In genomic region chr21:45893166-45894106, GRCh38 we compare ENCODE assay signal across 20 cellular contexts.
A peak's percentile ranks its signal among the peaks of the same experiment; 100 is the strongest.
DNase-seq lines count a peak whose midpoint lies in the region; ATAC-seq and TF ChIP-seq lines count a peak whose summit lies in the region.
"Had no signal": no experiment of that assay in that cellular context is flagged by ENCODE, and none has a peak within 500 bp of the region (broad histone marks: within the 10 kb centered on the region; RNA-seq: fewer than 3 reads in every experiment).

No MANE protein-coding gene starts in this region.

- POLR2A ChIA-PET in RWPE1 (lab: Yijun Ruan, JAX; ENCODE audit: low non-redundant PET), result interaction anchor here (0.6 kb wide), 1 partner anchor 237 kb away, joined by 4 read pairs; no protein-coding TSS in a partner anchor

- no peaks in the 10 kb centered on the region for H3K36me3 Mint-ChIP-seq in glutamatergic neuron (ENCODE audit: unreplicated experiment)
- H3K36me3 Mint-ChIP-seq: activated naive CD4-positive, alpha-beta T cell treated with anti-CD3 and anti-CD28 coated beads, Interleukin-2, amount 50 U/mL, for 24 hours; mesothelial cell of epicardium; stimulated activated naive B cell treated with anti-CD40 and anti-IgM and Interleukin-4, amounts not matched to agents 10 μg/mL and 1 μg/mL and 100 μg/mL, for 72 hours had no signal

- peak overlapping the region; percentile 91 for H3K27ac Mint-ChIP-seq in glutamatergic neuron (ENCODE audit: unreplicated experiment)
- H3K27ac Mint-ChIP-seq: activated B cell treated with CpG ODN at 0.5 μM for 24 hours; activated CD4-positive, alpha-beta memory T cell treated with anti-CD3 and anti-CD28 coated beads, Interleukin-2, amount 10 ng/mL, durations not matched to agents 7 days and 5 days; activated naive CD4-positive, alpha-beta T cell treated with anti-CD3 and anti-CD28 coated beads, Interleukin-2, amount 50 U/mL, for 24 hours; mesothelial cell of epicardium; stimulated activated naive B cell treated with anti-CD40 and anti-IgM and Interleukin-4, amounts not matched to agents 10 μg/mL and 1 μg/mL and 100 μg/mL, for 72 hours; T-helper 2 cell treated with Interferon-gamma antibody and Interleukin-4, amounts not matched to agents 5 μg/mL and 100 μg/mL, for 36 hours had no signal

- H3K36me3 ChIP-seq in RWPE2 (ENCODE audit: low read depth) (no peaks in the 10 kb centered on the region), psoas muscle (ENCODE audit: insufficient read depth in 1 of 2, low read depth in 1 of 2) (no peaks in the 10 kb centered on the region), stomach (no peaks in the 10 kb centered on the region)
- H3K36me3 ChIP-seq: thyroid gland had no signal

- no peak for TF ChIP-seq POLR2A in stomach (IDR thresholded peaks at IDR 0.05)

- no peak for TF ChIP-seq CTCF in RWPE2 (IDR thresholded peaks at IDR 0.05; ENCODE audit: poor library complexity, severe bottlenecking)
- TF ChIP-seq CTCF in glutamatergic neuron (IDR thresholded peaks at IDR 0.05; ENCODE audit: partially characterized antibody, unreplicated experiment), result no peak
- TF ChIP-seq CTCF in psoas muscle (IDR thresholded peaks at IDR 0.05), result no peak
- no peak for TF ChIP-seq CTCF in RWPE1 (conservative IDR thresholded peaks at IDR 0.05; ENCODE audit: low read depth)
- no peak for TF ChIP-seq CTCF in stomach (IDR thresholded peaks at IDR 0.05)

- 22 to 32% (median 28%) methylated on average over 15 of the region's 15 CpGs for WGBS in psoas muscle, 3 donors
- 67 to 77% (median 73%) methylated on average over 9 to 15 of the region's 15 CpGs for WGBS in stomach, 5 donors

- H3K4me1 ChIP-seq in RWPE2 (ENCODE audit: insufficient read depth, poor library complexity, severe bottlenecking) (no peaks in the 10 kb centered on the region), psoas muscle (no peaks in the 10 kb centered on the region), stomach (peaks cover 6 to 38% (median 12%) of the 10 kb centered on the region in 4 donors)
- H3K4me1 ChIP-seq: thyroid gland had no signal

- H3K9me3 Mint-ChIP-seq in glutamatergic neuron (ENCODE audit: unreplicated experiment), result peaks cover 9% of the 10 kb centered on the region
- H3K9me3 Mint-ChIP-seq: activated B cell treated with CpG ODN at 0.5 μM for 24 hours; activated CD4-positive, alpha-beta memory T cell treated with anti-CD3 and anti-CD28 coated beads, Interleukin-2, amount 10 ng/mL, durations not matched to agents 7 days and 5 days; activated naive CD4-positive, alpha-beta T cell treated with anti-CD3 and anti-CD28 coated beads, Interleukin-2, amount 50 U/mL, for 24 hours; mesothelial cell of epicardium; stimulated activated naive B cell treated with anti-CD40 and anti-IgM and Interleukin-4, amounts not matched to agents 10 μg/mL and 1 μg/mL and 100 μg/mL, for 72 hours; T-helper 2 cell treated with Interferon-gamma antibody and Interleukin-4, amounts not matched to agents 5 μg/mL and 100 μg/mL, for 36 hours had no signal

- no peaks in the 10 kb centered on the region for H3K9me3 ChIP-seq in RWPE2 (ENCODE audit: severe bottlenecking)
- no peaks in the 10 kb centered on the region for H3K9me3 ChIP-seq in psoas muscle
- H3K9me3 ChIP-seq in stomach, result no peaks in the 10 kb centered on the region
- H3K9me3 ChIP-seq: thyroid gland had no signal

- peaks cover 45% of the 10 kb centered on the region for H3K4me1 Mint-ChIP-seq in glutamatergic neuron (ENCODE audit: low read depth, unreplicated experiment)

- H3K27ac ChIP-seq in RWPE2 (ENCODE audit: poor library complexity, severe bottlenecking), result no peak overlapping the region
- no peak overlapping the region for H3K27ac ChIP-seq in psoas muscle
- H3K27ac ChIP-seq in RWPE1, result no peak overlapping the region
- H3K27ac ChIP-seq in stomach, result peak overlapping the region in 1 of 5 donors; percentile 34
- H3K27ac ChIP-seq: KMS-11, thyroid gland had no signal

- intact Hi-C loops in psoas muscle (cut with DNase I), result no loop called here
- intact Hi-C loops in stomach (cut with DNase I; ENCODE audit: low total_unique reads), result no loop called here

- H3K27me3 Mint-ChIP-seq in glutamatergic neuron (ENCODE audit: unreplicated experiment), result peaks cover 11% of the 10 kb centered on the region
- H3K27me3 Mint-ChIP-seq: activated B cell treated with CpG ODN at 0.5 μM for 24 hours; activated naive CD4-positive, alpha-beta T cell treated with anti-CD3 and anti-CD28 coated beads, Interleukin-2, amount 50 U/mL, for 24 hours had no signal

- in situ Hi-C loops in G401 (cut with HindIII; ENCODE audit: low sequenced_read_pairs), result no loop called here

- CTCF ChIA-PET in RWPE1 (lab: Yijun Ruan, JAX), result interaction anchor here (1.2 kb wide), 1 partner anchor 13 kb away, joined by 3 read pairs; no protein-coding TSS in a partner anchor

- no peak for TF ChIP-seq EP300 in stomach (IDR thresholded peaks at IDR 0.05)

- no peaks in the 10 kb centered on the region for H3K27me3 ChIP-seq in RWPE2 (ENCODE audit: insufficient read depth, poor library complexity, severe bottlenecking)
- H3K27me3 ChIP-seq in psoas muscle (ENCODE audit: insufficient read depth in 3 of 3, low read length in 2 of 3), result peaks cover 0 to 37% (median 5%) of the 10 kb centered on the region in 3 donors
- peaks cover 0 to 13% (median 12%) of the 10 kb centered on the region in 3 donors for H3K27me3 ChIP-seq in stomach
- H3K27me3 ChIP-seq: thyroid gland had no signal

- peak overlapping the region; percentile 79 for H3K4me3 Mint-ChIP-seq in glutamatergic neuron (ENCODE audit: unreplicated experiment)
- H3K4me3 Mint-ChIP-seq: activated B cell treated with CpG ODN at 0.5 μM for 24 hours; activated CD4-positive, alpha-beta memory T cell treated with anti-CD3 and anti-CD28 coated beads, Interleukin-2, amount 10 ng/mL, durations not matched to agents 7 days and 5 days; activated naive CD4-positive, alpha-beta T cell treated with anti-CD3 and anti-CD28 coated beads, Interleukin-2, amount 50 U/mL, for 24 hours; mesothelial cell of epicardium; stimulated activated naive B cell treated with anti-CD40 and anti-IgM and Interleukin-4, amounts not matched to agents 10 μg/mL and 1 μg/mL and 100 μg/mL, for 72 hours; T-helper 2 cell treated with Interferon-gamma antibody and Interleukin-4, amounts not matched to agents 5 μg/mL and 100 μg/mL, for 36 hours had no signal

- DNase-seq in G401 (ENCODE audit: low spot score), result peak; percentile 85
- peak; percentile 32 for DNase-seq in RWPE2 (ENCODE audit: low spot score)
- DNase-seq in glutamatergic neuron, result peak; percentile 58
- DNase-seq in psoas muscle, result peak; percentile 22 to 32
- no peak for DNase-seq in NCI-H2029 (lab: John Stamatoyannopoulos, UW)
- no peak for DNase-seq in RWPE1 (ENCODE audit: low spot score)
- no peak for DNase-seq in stomach
- DNase-seq: activated B cell treated with CpG ODN at 0.5 μM for 24 hours; activated CD4-positive, alpha-beta memory T cell treated with anti-CD3 and anti-CD28 coated beads, Interleukin-2, amount 10 ng/mL, durations not matched to agents 7 days and 5 days; activated T-cell treated with anti-CD3 and anti-CD28 coated beads, Interleukin-2, amount 50 U/mL, for 1 hour; cortex of kidney; DND-41; NCI-H1092; stimulated activated naive B cell treated with anti-CD40 and anti-IgM and Interleukin-4, amounts not matched to agents 10 μg/mL and 1 μg/mL and 100 μg/mL, for 72 hours; thyroid gland had no signal

- H3K4me3 ChIP-seq in RWPE2 (ENCODE audit: severe bottlenecking), result no peak overlapping the region
- H3K4me3 ChIP-seq in psoas muscle, result no peak overlapping the region
- no peak overlapping the region for H3K4me3 ChIP-seq in stomach
- H3K4me3 ChIP-seq: thyroid gland had no signal

- ATAC-seq in RWPE2 (ENCODE audit: low read depth) (no peak), psoas muscle (peak in 2 of 4 donors; percentile 36 to 37), GM21381 (IDR thresholded peaks at IDR 0.05; ENCODE audit: unreplicated experiment) (no peak)

Comparison
In these comparisons a context has a peak if more than half of its experiments do, and no peak if none do; other contexts are left out.
1. DNase-seq: peak in G401 (single experiment), RWPE2 (single experiment), glutamatergic neuron (single experiment) and psoas muscle (2 of 2); none in NCI-H2029 (single experiment), RWPE1 (single experiment) and stomach (single experiment).